In the genomic region with DNA sequence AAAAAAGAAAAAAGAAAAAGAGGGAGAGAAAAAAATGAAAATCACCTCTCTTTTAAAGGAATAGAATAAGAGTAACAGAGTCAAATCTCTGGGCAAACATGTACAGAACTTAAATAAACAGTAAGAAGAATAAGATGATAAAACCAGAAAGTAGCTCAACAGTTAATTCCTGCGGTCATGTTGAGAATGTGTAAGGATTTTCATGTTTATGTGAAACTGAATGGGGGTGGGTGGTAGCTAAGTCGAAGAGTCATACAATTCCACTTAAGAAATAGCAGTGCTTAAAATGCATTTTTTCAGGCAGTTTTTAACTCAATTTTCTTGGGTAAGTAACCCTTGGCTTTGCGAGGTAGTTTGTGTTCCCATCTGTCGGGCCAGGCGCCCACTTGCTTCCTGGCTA, we compare ENCODE assay signal across 13 cellular contexts.
DNase-seq lines count a peak whose midpoint lies in the region; ATAC-seq lines count a peak whose summit lies in the region.
"Had no signal": no experiment of that assay in that cellular context is flagged by ENCODE, and none has a peak within 500 bp of the region (broad histone marks: within the 10 kb centered on the region; RNA-seq: fewer than 3 reads in every experiment).

No MANE protein-coding gene starts in this region.

- peaks cover 22% of the 10 kb centered on the region for H3K4me1 Mint-ChIP-seq in activated T-cell treated with anti-CD3 and anti-CD28 coated beads, Interleukin-2, amount 50 U/mL, for 4 hours (ENCODE audit: low read depth)
- H3K4me1 Mint-ChIP-seq in T-helper 1 cell treated with Interleukin-12 subunit alpha and Interleukin-12 subunit beta and Interleukin-4 antibody, amounts not matched to agents 30 μg/mL and 1 μg/mL, for 36 hours (ENCODE audit: low read depth) = peaks cover 11% of the 10 kb centered on the region
- H3K4me1 Mint-ChIP-seq in stimulated activated effector memory CD8-positive, alpha-beta T cell treated with anti-CD3 and anti-CD28 coated beads, Interleukin-12 subunit alpha, Interleukin-12 subunit beta, amount 100 ng/mL, for 72 hours = peaks cover 36% of the 10 kb centered on the region

- peaks cover 4% of the 10 kb centered on the region for H3K36me3 Mint-ChIP-seq in activated T-cell treated with anti-CD3 and anti-CD28 coated beads, Interleukin-2, amount 50 U/mL, for 4 hours (ENCODE audit: insufficient read depth)
- peaks cover 7% of the 10 kb centered on the region for H3K36me3 Mint-ChIP-seq in T-helper 1 cell treated with Interleukin-12 subunit alpha and Interleukin-12 subunit beta and Interleukin-4 antibody, amounts not matched to agents 30 μg/mL and 1 μg/mL, for 36 hours (ENCODE audit: low read depth)
- peaks cover 36% of the 10 kb centered on the region for H3K36me3 Mint-ChIP-seq in stimulated activated effector memory CD8-positive, alpha-beta T cell treated with anti-CD3 and anti-CD28 coated beads, Interleukin-12 subunit alpha, Interleukin-12 subunit beta, amount 100 ng/mL, for 72 hours

- peak overlapping the region; percentile 27 for H3K27ac Mint-ChIP-seq in T-helper 1 cell treated with Interleukin-12 subunit alpha and Interleukin-12 subunit beta and Interleukin-4 antibody, amounts not matched to agents 30 μg/mL and 1 μg/mL, for 36 hours
- peak overlapping the region; percentile 80 for H3K27ac Mint-ChIP-seq in stimulated activated effector memory CD8-positive, alpha-beta T cell treated with anti-CD3 and anti-CD28 coated beads, Interleukin-12 subunit alpha, Interleukin-12 subunit beta, amount 100 ng/mL, for 72 hours

- no peaks in the 10 kb centered on the region for H3K27me3 Mint-ChIP-seq in activated T-cell treated with anti-CD3 and anti-CD28 coated beads, Interleukin-2, amount 50 U/mL, for 4 hours (ENCODE audit: low read depth)
- H3K27me3 Mint-ChIP-seq in T-helper 1 cell treated with Interleukin-12 subunit alpha and Interleukin-12 subunit beta and Interleukin-4 antibody, amounts not matched to agents 30 μg/mL and 1 μg/mL, for 36 hours (ENCODE audit: low read depth) = no peaks in the 10 kb centered on the region

- H3K9me3 Mint-ChIP-seq in activated T-cell treated with anti-CD3 and anti-CD28 coated beads, Interleukin-2, amount 50 U/mL, for 4 hours = no peaks in the 10 kb centered on the region
- H3K9me3 Mint-ChIP-seq in T-helper 1 cell treated with Interleukin-12 subunit alpha and Interleukin-12 subunit beta and Interleukin-4 antibody, amounts not matched to agents 30 μg/mL and 1 μg/mL, for 36 hours = no peaks in the 10 kb centered on the region
- H3K9me3 Mint-ChIP-seq in stimulated activated effector memory CD8-positive, alpha-beta T cell treated with anti-CD3 and anti-CD28 coated beads, Interleukin-12 subunit alpha, Interleukin-12 subunit beta, amount 100 ng/mL, for 72 hours = no peaks in the 10 kb centered on the region

- no peak overlapping the region for H3K4me3 Mint-ChIP-seq in activated T-cell treated with anti-CD3 and anti-CD28 coated beads, Interleukin-2, amount 50 U/mL, for 4 hours
- H3K4me3 Mint-ChIP-seq in T-helper 1 cell treated with Interleukin-12 subunit alpha and Interleukin-12 subunit beta and Interleukin-4 antibody, amounts not matched to agents 30 μg/mL and 1 μg/mL, for 36 hours = no peak overlapping the region
- peak overlapping the region; percentile 70 for H3K4me3 Mint-ChIP-seq in stimulated activated effector memory CD8-positive, alpha-beta T cell treated with anti-CD3 and anti-CD28 coated beads, Interleukin-12 subunit alpha, Interleukin-12 subunit beta, amount 100 ng/mL, for 72 hours

- DNase-seq in activated T-cell treated with anti-CD3 and anti-CD28 coated beads, Interleukin-2, amount 50 U/mL, for 4 hours = no peak
- no peak for DNase-seq in activated T-cell treated with anti-CD3 and anti-CD28 coated beads for 4 hours
- DNase-seq in fibroblast of peridontal ligament (ENCODE audit: extremely low read depth) = peak; percentile 11
- no peak for DNase-seq in stimulated activated effector memory CD8-positive, alpha-beta T cell treated with anti-CD3 and anti-CD28 coated beads, Interleukin-12 subunit alpha, Interleukin-12 subunit beta, amount 100 ng/mL, for 72 hours (ENCODE audit: low spot score in 2 of 2)
- DNase-seq in dermis blood vessel endothelial cell = no peak
- no peak for DNase-seq in AG08395 (ENCODE audit: low spot score)
- DNase-seq in NK-92 treated with Interleukin-12 subunit alpha and Interleukin-12 subunit beta, amount 100 ng/mL, for 24 hours (lab: John Stamatoyannopoulos, UW) = no peak
- DNase-seq: activated CD8-positive, alpha-beta memory T cell treated with anti-CD3 and anti-CD28 coated beads, Interleukin-2, amount 50 U/mL, for 48 hours; AML-193; dorsolateral prefrontal cortex; SHP77; thyroid gland had no signal

- peak; percentile 63 to 65 for ATAC-seq in activated T-cell treated with anti-CD3 and anti-CD28 coated beads, Interleukin-2, amount 50 U/mL, for 4 hours
- ATAC-seq in stimulated activated effector memory CD8-positive, alpha-beta T cell treated with anti-CD3 and anti-CD28 coated beads, Interleukin-12 subunit alpha, Interleukin-12 subunit beta, amount 100 ng/mL, for 72 hours = peak; percentile 70
